Comparison of ENCODE assay signal across 11 cellular contexts in genomic region chr3:171462224-171462623, GRCh38. TPM values are rescaled to one million over a fixed set of nuclear protein-coding genes. Genes with fewer than 3 reads are reported as not detected.
DNase-seq lines count a peak whose midpoint lies in the region; ATAC-seq and TF ChIP-seq lines count a peak whose summit lies in the region.
"Had no signal": no experiment of that assay in that cellular context is flagged by ENCODE, and none has a peak within 500 bp of the region (broad histone marks: within the 10 kb centered on the region; RNA-seq: fewer than 3 reads in every experiment).

No MANE protein-coding gene starts in this region.

- H3K27ac Mint-ChIP-seq in activated naive CD8-positive, alpha-beta T cell treated with anti-CD3 and anti-CD28 coated beads, Interleukin-2, amount 10 ng/mL, durations not matched to agents 7 days and 5 days = peak overlapping the region; percentile 91

- peak overlapping the region; percentile 93 for H3K4me3 Mint-ChIP-seq in activated naive CD8-positive, alpha-beta T cell treated with anti-CD3 and anti-CD28 coated beads, Interleukin-2, amount 10 ng/mL, durations not matched to agents 7 days and 5 days

- no peaks in the 10 kb centered on the region for H3K27me3 Mint-ChIP-seq in activated naive CD8-positive, alpha-beta T cell treated with anti-CD3 and anti-CD28 coated beads, Interleukin-2, amount 10 ng/mL, durations not matched to agents 7 days and 5 days

- H3K9me3 ChIP-seq in smooth muscle cell (replicated peaks; ENCODE audit: low read depth) = no peaks in the 10 kb centered on the region
- H3K9me3 ChIP-seq: thoracic aorta had no signal

- ATAC-seq in activated naive CD8-positive, alpha-beta T cell treated with anti-CD3 and anti-CD28 coated beads, Interleukin-2, amount 10 ng/mL, durations not matched to agents 7 days and 5 days (ENCODE audit: low read depth) = no peak

- H3K9ac ChIP-seq in smooth muscle cell (ENCODE audit: low read depth) = no peak overlapping the region

- H2AFZ ChIP-seq in smooth muscle cell (ENCODE audit: low read depth) = no peak overlapping the region

- no peaks in the 10 kb centered on the region for H3K36me3 ChIP-seq in smooth muscle cell (ENCODE audit: low read depth)
- H3K36me3 ChIP-seq: thoracic aorta had no signal

- H3K27me3 ChIP-seq in smooth muscle cell (ENCODE audit: low read depth) = no peaks in the 10 kb centered on the region

- peak; percentile 30 for DNase-seq in stimulated activated CD4-positive, alpha-beta T cell treated with anti-CD3 and anti-CD28 coated beads, Interleukin-15, amount 100 ng/mL, for 24 hours
- no peak for DNase-seq in stimulated activated CD4-positive, alpha-beta T cell treated with anti-CD3 and anti-CD28 coated beads, Interleukin-1b, Interleukin-23, amount 100 ng/mL, for 48 hours
- peak; percentile 72 for DNase-seq in NB4 (ENCODE audit: low read depth)
- no peak for DNase-seq in activated naive CD8-positive, alpha-beta T cell treated with anti-CD3 and anti-CD28 coated beads, Interleukin-2, amount 10 ng/mL, durations not matched to agents 7 days and 5 days
- no peak for DNase-seq in smooth muscle cell (lab: John Stamatoyannopoulos, UW; ENCODE audit: unreplicated experiment)
- DNase-seq in DMS79 treated with DMSO at 0.1 percent for 48 hours (lab: John Stamatoyannopoulos, UW) = no peak
- DNase-seq in NOMO-1 treated with dmso at 0.1 percent for 144 hours (lab: John Stamatoyannopoulos, UW; ENCODE audit: unreplicated experiment) = no peak
- no peak for DNase-seq in hippocampal formation (lab: John Stamatoyannopoulos, UW)
- DNase-seq: NCI-H69, T1000 had no signal

- peaks cover 11% of the 10 kb centered on the region for H3K79me2 ChIP-seq in smooth muscle cell (ENCODE audit: low read depth)

- TF ChIP-seq CTCF in NB4 (IDR thresholded peaks at IDR 0.05; ENCODE audit: low read depth, low read length) = no peak
- no peak for TF ChIP-seq CTCF in smooth muscle cell (IDR thresholded peaks at IDR 0.05; ENCODE audit: borderline replicate concordance, insufficient read depth, poor library complexity, severe bottlenecking)

- H3K4me1 ChIP-seq in smooth muscle cell (ENCODE audit: low read depth) = peaks cover 7% of the 10 kb centered on the region

- peaks cover 5% of the 10 kb centered on the region for H4K20me1 ChIP-seq in smooth muscle cell (ENCODE audit: low read depth)

- POLR2A ChIA-PET in activated naive CD8-positive, alpha-beta T cell treated with anti-CD3 and anti-CD28 coated beads, Interleukin-2, amount 10 ng/mL, durations not matched to agents 7 days and 5 days (lab: Charles Lee) = no interaction called here

- H3F3A ChIP-seq in smooth muscle cell (ENCODE audit: low read depth) = peaks cover 5% of the 10 kb centered on the region

- peaks cover 7% of the 10 kb centered on the region for H3K9me3 Mint-ChIP-seq in activated naive CD8-positive, alpha-beta T cell treated with anti-CD3 and anti-CD28 coated beads, Interleukin-2, amount 10 ng/mL, durations not matched to agents 7 days and 5 days

- TF ChIP-seq POLR2A in NB4 (IDR thresholded peaks at IDR 0.05; ENCODE audit: extremely low read depth, insufficient read length) = no peak

- no peak overlapping the region for H3K27ac ChIP-seq in smooth muscle cell (ENCODE audit: low read depth)
- H3K27ac ChIP-seq: thoracic aorta had no signal

- 51% methylated on average over 1 of the region's 1 CpG for WGBS in smooth muscle cell (ENCODE audit: low lambda C conversion rate)

- H3K4me1 Mint-ChIP-seq in activated naive CD8-positive, alpha-beta T cell treated with anti-CD3 and anti-CD28 coated beads, Interleukin-2, amount 10 ng/mL, durations not matched to agents 7 days and 5 days = peaks cover 23% of the 10 kb centered on the region

- peak overlapping the region; percentile 94 for H3K4me2 ChIP-seq in smooth muscle cell

- H3K36me3 Mint-ChIP-seq in activated naive CD8-positive, alpha-beta T cell treated with anti-CD3 and anti-CD28 coated beads, Interleukin-2, amount 10 ng/mL, durations not matched to agents 7 days and 5 days = peaks cover 7% of the 10 kb centered on the region

- H3K4me3 ChIP-seq in NB4 (ENCODE audit: low read depth, low read length) (peak overlapping the region; percentile 91), smooth muscle cell (peak overlapping the region; percentile 87)

RNA-seq across cellular contexts. Expression of gene TNIK, which starts 2.0 kb away (rescaled TPM):
- 10 to 100 TPM; 47.6 to 52.7 TPM for total RNA-seq in activated naive CD8-positive, alpha-beta T cell treated with anti-CD3 and anti-CD28 coated beads, Interleukin-2, amount 10 ng/mL, durations not matched to agents 7 days and 5 days
- total RNA-seq in smooth muscle cell = 12.5 and 20.0 TPM in 2 replicates
- polyA plus RNA-seq in smooth muscle cell = 10.1 and 10.4 TPM in 2 replicates

Comparison
In these comparisons a context has a peak if more than half of its experiments do, and no peak if none do; other contexts are left out.
1. DNase-seq: peak in stimulated activated CD4-positive, alpha-beta T cell treated with anti-CD3 and anti-CD28 coated beads, Interleukin-15, amount 100 ng/mL, for 24 hours (single experiment) and NB4 (single experiment); none in stimulated activated CD4-positive, alpha-beta T cell treated with anti-CD3 and anti-CD28 coated beads, Interleukin-1b, Interleukin-23, amount 100 ng/mL, for 48 hours (single experiment), activated naive CD8-positive, alpha-beta T cell treated with anti-CD3 and anti-CD28 coated beads, Interleukin-2, amount 10 ng/mL, durations not matched to agents 7 days and 5 days (single experiment), smooth muscle cell (single experiment), DMS79 treated with DMSO at 0.1 percent for 48 hours (single experiment), NOMO-1 treated with dmso at 0.1 percent for 144 hours (single experiment) and hippocampal formation (0 of 2).